In genomic region chr1:225695578-225696332, GRCh38 we compare ENCODE assay signal across 19 cellular contexts. TPM values are rescaled to one million over a fixed set of nuclear protein-coding genes. Genes with fewer than 3 reads are reported as not detected.
A peak's percentile ranks its signal among the peaks of the same experiment; 100 is the strongest.
DNase-seq lines count a peak whose midpoint lies in the region; ATAC-seq, FAIRE-seq and TF ChIP-seq lines count a peak whose summit lies in the region.
"Had no signal": no experiment of that assay in that cellular context is flagged by ENCODE, and none has a peak within 500 bp of the region (broad histone marks: within the 10 kb centered on the region; RNA-seq: fewer than 3 reads in every experiment).

No MANE protein-coding gene starts in this region.

- 35% methylated on average over 6 of the region's 6 CpGs for WGBS in HepG2 (ENCODE audit: low lambda C conversion rate)
- 51 to 72% (median 64%) methylated on average over 6 of the region's 6 CpGs for WGBS in stomach, 5 donors

- FAIRE-seq in HepG2 (lab: Jason Lieb, UNC) = peak; percentile 4
- FAIRE-seq: keratinocyte had no signal

- TF ChIP-seq CTCF in HEK293 (tag by site-specific recombination; IDR thresholded peaks at IDR 0.05) (no peak), HepG2 (CRISPR knock-in tag; IDR thresholded peaks at IDR 0.05) (no peak), stomach (IDR thresholded peaks at IDR 0.05) (no peak)

- H3K79me2 ChIP-seq in HepG2 (ENCODE audit: insufficient read depth, low read length) = no peaks in the 10 kb centered on the region

- peak; percentile 36 for DNase-seq in brain pericyte (ENCODE audit: low read depth, low spot score)
- peak; percentile 58 for DNase-seq in HepG2 (ENCODE audit: low spot score)
- no peak for DNase-seq in stomach
- no peak for DNase-seq in DMS153 (lab: John Stamatoyannopoulos, UW)
- no peak for DNase-seq in ureter (ENCODE audit: low spot score)
- DNase-seq: activated CD4-positive, alpha-beta T cell treated with anti-CD3 and anti-CD28 coated beads, Interleukin-2, amount 50 U/mL, for 48 hours; activated T-cell treated with anti-CD3 and anti-CD28 coated beads, Interleukin-2, amount 50 U/mL, for 48 hours; CD4-positive, CD25-positive, alpha-beta regulatory T cell; cerebellar nuclear complex; DND-41; MG63; NCI-H187; NCI-H510A had no signal

- TF ChIP-seq EP300 in HepG2 (IDR thresholded peaks at IDR 0.05; ENCODE audit: low read depth in 2 of 2, low read length in 2 of 2) = peak in 1 of 2 experiments; percentile 25; a peak in 2 of 4 replicates
- TF ChIP-seq EP300 in HepG2 (CRISPR knock-in tag; IDR thresholded peaks at IDR 0.05; ENCODE audit: borderline replicate concordance) = no peak
- no peak for TF ChIP-seq EP300 in stomach (IDR thresholded peaks at IDR 0.05)

- H3K27ac ChIP-seq in HEK293 (ENCODE audit: extremely low read depth, low read depth, low read length) (no peak overlapping the region), HepG2 (ENCODE audit: extremely low read length, insufficient read depth, low read length) (peak overlapping the region; percentile 50), stomach (peak overlapping the region in 4 of 5 donors; percentile 63 to 73 (median 66))
- H3K27ac ChIP-seq: epithelial cell of prostate, suprapubic skin had no signal

- intact Hi-C loops in HepG2 (cut with micrococcal nuclease; ENCODE audit: unreplicated experiment) (no loop called here), stomach (cut with DNase I; ENCODE audit: low total_unique reads) (no loop called here)

- H3K36me3 ChIP-seq in HEK293 (ENCODE audit: control insufficient read depth in 2 of 2, insufficient read depth in 1 of 2, low read length in 2 of 2) (no peaks in the 10 kb centered on the region), HepG2 (replicated peaks in 1 of 2; ENCODE audit: control insufficient read depth in 1 of 2, insufficient read depth in 2 of 2, low read length in 2 of 2) (no peaks in the 10 kb centered on the region), stomach (no peaks in the 10 kb centered on the region)
- H3K36me3 ChIP-seq: MG63, suprapubic skin had no signal

- H4K20me1 ChIP-seq in HepG2 (ENCODE audit: insufficient read depth, low read length) = no peaks in the 10 kb centered on the region

- in situ Hi-C loops in HepG2 (cut with HindIII; ENCODE audit: extremely low pct_ligation_motif_present, low pct_unique_long_range_greater_than_20kb) = no loop called here

- no peak for TF ChIP-seq POLR2A in HepG2 (IDR thresholded peaks at IDR 0.05; ENCODE audit: insufficient read depth in 1 of 2, low read depth in 2 of 2, low read length in 2 of 2)
- no peak for TF ChIP-seq POLR2A in stomach (IDR thresholded peaks at IDR 0.05)

- CTCF ChIA-PET in HEK293 (lab: Yijun Ruan, JAX) = interaction anchor here (0.6 to 1.4 kb wide), 2 partner anchors 76 to 88 kb away, joined by 3 to 4 read pairs; no protein-coding TSS in a partner anchor
- CTCF ChIA-PET in HepG2 (lab: Yijun Ruan, JAX; ENCODE audit: low intra/inter-chr PET ratio, low total read pairs) = no interaction called here

- H3K27me3 ChIP-seq in HepG2 (ENCODE audit: control insufficient read depth in 1 of 2, insufficient read depth in 2 of 2, low read length in 2 of 2) = no peaks in the 10 kb centered on the region
- no peaks in the 10 kb centered on the region for H3K27me3 ChIP-seq in stomach
- H3K27me3 ChIP-seq: MG63, suprapubic skin had no signal

- no peak overlapping the region for H3K9ac ChIP-seq in HepG2 (ENCODE audit: insufficient read depth, low read depth, low read length)

- no peak for TF ChIP-seq RAD21 in HepG2 (CRISPR knock-in tag; IDR thresholded peaks at IDR 0.05)

- H3K9me3 ChIP-seq in HEK293 (ENCODE audit: control insufficient read depth, insufficient read depth, low read depth, low read length) (no peaks in the 10 kb centered on the region), HepG2 (ENCODE audit: low read length) (no peaks in the 10 kb centered on the region), stomach (no peaks in the 10 kb centered on the region)
- H3K9me3 ChIP-seq: MG63, suprapubic skin had no signal

- no peak overlapping the region for H2AFZ ChIP-seq in HepG2 (ENCODE audit: low read length)

- peak overlapping the region; percentile 21; the same call in 1 of the 2 replicates for H3K4me2 ChIP-seq in HepG2 (ENCODE audit: low read depth, low read length)

- BruUV-seq in HepG2 (replicated peaks; lab: Mats Ljungman, UMichigan) = no TSS peak

- H3K4me3 ChIP-seq in HEK293 (ENCODE audit: low read depth, low read length) (no peak overlapping the region), HepG2 (replicated peaks in 1 of 3; ENCODE audit: insufficient read depth in 1 of 3, low read depth in 2 of 3, low read length in 3 of 3) (no peak overlapping the region), stomach (no peak overlapping the region)
- H3K4me3 ChIP-seq: MG63, suprapubic skin had no signal

- POLR2A ChIA-PET in HEK293 (lab: Yijun Ruan, JAX) (interaction anchor here (1.2 kb wide), 1 partner anchor 66 kb away, joined by 3 read pairs; no protein-coding TSS in a partner anchor), HepG2 (lab: Yijun Ruan, JAX) (interaction anchor here (1.1 to 6.6 kb wide), 3 partner anchors 24 to 82 kb away, joined by 3 to 36 read pairs (median 33); partner anchors contain the start of gene SRP9)

- H3K4me1 ChIP-seq in HEK293 (ENCODE audit: control insufficient read depth, insufficient read depth, low read length) = peaks cover 30% of the 10 kb centered on the region
- H3K4me1 ChIP-seq in HepG2 (ENCODE audit: insufficient read depth, low read length) = peaks cover 94% of the 10 kb centered on the region
- peaks cover 28 to 74% (median 50%) of the 10 kb centered on the region in 4 donors for H3K4me1 ChIP-seq in stomach

- ATAC-seq in HepG2 = 0 out of 3 replicates have a peak, but pooled peaks have one; percentile 11
- no peak for ATAC-seq in HG02623 (IDR thresholded peaks at IDR 0.05; ENCODE audit: unreplicated experiment)
- no peak for ATAC-seq in HG02938 (IDR thresholded peaks at IDR 0.05; ENCODE audit: unreplicated experiment)

TF ChIP-seq in HEK293, 187 proteins besides CTCF, POLR2A, EP300 and RAD21 (continues in another document):
- peak; percentile 16; the same call in 1 of the 2 replicates for TF ChIP-seq ZBTB44 (tag by site-specific recombination; IDR thresholded peaks at IDR 0.05)

TF ChIP-seq in HepG2, 621 proteins besides CTCF, POLR2A, EP300 and RAD21 (continues in another document):
- TF ChIP-seq HIC2 (CRISPR knock-in tag; IDR thresholded peaks at IDR 0.05; ENCODE audit: low read depth) (no peak), ZMAT3 (CRISPR knock-in tag; conservative IDR thresholded peaks at IDR 0.05) (0 out of 2 replicates have a peak, but pooled peaks have one; percentile 26), FOXP1 (IDR thresholded peaks at IDR 0.05) (no peak), FOXP1 (CRISPR knock-in tag; IDR thresholded peaks at IDR 0.05) (peak; percentile 43; the same call in 1 of the 2 replicates), GATAD2A (CRISPR knock-in tag; IDR thresholded peaks at IDR 0.05) (peak; percentile 39; the same call in 1 of the 2 replicates), ZNF143 (CRISPR knock-in tag; IDR thresholded peaks at IDR 0.05) (no peak), SIX1 (CRISPR knock-in tag; IDR thresholded peaks at IDR 0.05; ENCODE audit: borderline replicate concordance) (peak; percentile 74; the same call in 1 of the 2 replicates), MED13 (CRISPR knock-in tag; IDR thresholded peaks at IDR 0.05) (no peak), NFATC3 (CRISPR knock-in tag; IDR thresholded peaks at IDR 0.05) (no peak)

RNA-seq across cellular contexts. Expression of gene ENAH, which starts 42.8 kb away (rescaled TPM):
- total RNA-seq in HepG2 (2016; rRNA removed; fragmentation: Illumina TruSeq; extraction: Trizol) = 58.3 and 60.2 TPM in 2 replicates
- total RNA-seq in HepG2 (2016; cell fraction: cytosol; rRNA removed; fragmentation: Illumina TruSeq; extraction: Trizol; ENCODE audit: low read depth) = 12.4 and 12.9 TPM in 2 replicates
- total RNA-seq in HepG2 (2016; cell fraction: insoluble cytoplasmic fraction; rRNA removed; fragmentation: Illumina TruSeq; extraction: Trizol) = 52.4 and 56.6 TPM in 2 replicates
- total RNA-seq in HepG2 (2016; cell fraction: membrane; rRNA removed; fragmentation: Illumina TruSeq; extraction: Trizol) = 39.4 and 43.3 TPM in 2 replicates
- 34.5 and 40.2 TPM in 2 replicates for total RNA-seq in HepG2 (2016; cell fraction: nucleus; rRNA removed; fragmentation: Illumina TruSeq; extraction: Trizol)
- polyA plus RNA-seq in HepG2 (2011; rRNA removed) = 21.9 and 22.1 TPM in 2 replicates
- polyA plus RNA-seq in HepG2 (2011; cell fraction: cytosol; rRNA removed) = 8.7 and 16.5 TPM in 2 replicates
- 15.6 and 18.2 TPM in 2 replicates for polyA plus RNA-seq in HepG2 (2011; cell fraction: nucleus; rRNA removed)
- 33.3 and 35.6 TPM in 2 replicates for polyA plus RNA-seq in HepG2 (2012)
- 5.6 and 6.6 TPM in 2 replicates for polyA plus RNA-seq in HepG2 (2016; cell fraction: cytosol; fragmentation: Illumina TruSeq; extraction: Trizol; ENCODE audit: low read depth)
- polyA plus RNA-seq in HepG2 (2016; cell fraction: insoluble cytoplasmic fraction; fragmentation: Illumina TruSeq; extraction: Trizol; ENCODE audit: low read depth) = 56.7 and 61.8 TPM in 2 replicates
- polyA plus RNA-seq in HepG2 (2016; cell fraction: membrane; fragmentation: Illumina TruSeq; extraction: Trizol; ENCODE audit: low read depth) = 22.3 and 23.2 TPM in 2 replicates
- 42.6 and 45.8 TPM in 2 replicates for polyA plus RNA-seq in HepG2 (2016; cell fraction: nucleus; fragmentation: Illumina TruSeq; extraction: Trizol; ENCODE audit: insufficient read depth, low read depth)
- 28.4 and 36.9 TPM in 2 replicates for polyA minus RNA-seq in HepG2 (2011; rRNA and poly(A)+ RNA removed; ENCODE audit: low replicate concordance)
- polyA minus RNA-seq in HepG2 (2011; cell fraction: cytosol; rRNA and poly(A)+ RNA removed) = 31.7 and 36.5 TPM in 2 replicates
- 39.4 and 49.1 TPM in 2 replicates for polyA minus RNA-seq in HepG2 (2011; cell fraction: nucleus; rRNA and poly(A)+ RNA removed)
- total RNA-seq in stomach = 100 to 1,000 TPM in 4 of 5 donors, 10 to 100 TPM in 1; 70.1 to 186 (median 154) TPM
- 10 to 100 TPM in 2 of 3 donors, 1 to 10 TPM in 1; 8.5 to 40.9 (median 38.5) TPM for polyA plus RNA-seq in stomach
- total RNA-seq in ureter = 104 TPM
- total RNA-seq: CD4-positive, CD25-positive, alpha-beta regulatory T cell had no signal

Comparison
In these comparisons a context has a peak if more than half of its experiments do, and no peak if none do; other contexts are left out.
1. DNase-seq: peak in brain pericyte (single experiment) and HepG2 (single experiment); none in stomach (single experiment), DMS153 (single experiment) and ureter (single experiment).
2. Of the 63 proteins assayed by ChIP-seq in both HepG2 and HEK293: peak only in HepG2: none; only in HEK293: PRDM10, ZBTB44, ZNF335 and ZNF513; in both: none; in neither: 59.